ENCODE assay signal across 8 cellular contexts in the genomic region with DNA sequence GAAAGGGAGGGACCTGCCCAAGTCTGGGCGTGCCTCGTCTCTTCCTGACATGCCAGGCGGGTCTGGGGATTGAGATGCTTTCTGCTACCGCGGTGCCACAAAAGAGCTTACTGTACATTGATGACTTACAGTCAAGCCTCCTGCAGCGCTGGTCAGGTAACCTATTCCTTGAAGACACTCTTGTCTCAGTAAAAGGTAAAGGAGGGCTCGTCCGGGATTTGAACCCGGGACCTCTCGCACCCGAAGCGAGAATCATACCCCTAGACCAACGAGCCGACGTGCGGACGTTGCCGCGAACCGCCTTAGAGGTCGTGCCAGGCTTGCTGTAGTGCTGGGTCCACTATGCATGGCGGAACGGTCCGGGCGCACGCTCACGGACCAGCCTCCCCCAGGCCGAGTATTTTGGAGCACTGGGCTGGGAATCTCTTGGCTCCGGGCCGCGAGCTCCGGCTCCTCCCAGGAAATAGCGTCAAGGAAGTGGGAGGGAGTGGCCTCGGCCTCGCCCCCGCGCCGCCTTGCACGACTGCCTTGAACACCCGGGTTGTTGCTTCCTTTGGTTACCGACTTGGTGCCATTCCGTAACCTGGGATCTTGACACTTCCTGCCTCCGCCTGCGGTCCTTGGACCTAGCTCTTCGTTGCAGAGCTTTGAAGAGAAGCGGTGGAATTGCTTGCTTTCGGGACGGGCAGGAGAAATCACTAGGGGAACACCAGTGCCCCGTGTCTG. TPM values are rescaled to one million over a fixed set of nuclear protein-coding genes. Genes with fewer than 3 reads are reported as not detected.
DNase-seq lines count a peak whose midpoint lies in the region; ATAC-seq and TF ChIP-seq lines count a peak whose summit lies in the region.

No MANE protein-coding gene starts in this region.

- TF ChIP-seq POLR2A in GM18951 (IDR thresholded peaks at IDR 0.05; ENCODE audit: extremely low read depth, insufficient read depth, insufficient read length), result peak; percentile 76

- no peaks in the 10 kb centered on the region for H3K36me3 ChIP-seq in colonic mucosa

- ATAC-seq in HG03280 (IDR thresholded peaks at IDR 0.05; ENCODE audit: unreplicated experiment) (peak; percentile 36), left lobe of liver (peak; percentile 75)

- TF ChIP-seq CTCF in AG09309 (IDR thresholded peaks at IDR 0.05; ENCODE audit: control insufficient read depth, insufficient read depth, low read depth, low read length, missing control alignments) (no peak), colonic mucosa (IDR thresholded peaks at IDR 0.05) (no peak)

- DNase-seq in AG09309 (ENCODE audit: low read depth) (peak; percentile 77), NCI-H460 (ENCODE audit: extremely low read depth, low read depth) (peak; percentile 96), colonic mucosa (peak; percentile 93), left lobe of liver (ENCODE audit: low spot score) (peak; percentile 96)
- peak; percentile 95 for DNase-seq in activated CD4-positive, alpha-beta T cell treated with anti-CD3 and anti-CD28 coated beads for 48 hours
- DNase-seq in stimulated activated CD4-positive, alpha-beta T cell treated with anti-CD3 and anti-CD28 coated beads, Interleukin-1b, Interleukin-23, amount 100 ng/mL, for 48 hours, result peak; percentile 92

- peaks cover 10% of the 10 kb centered on the region for H3K4me1 ChIP-seq in colonic mucosa

- H3K4me3 ChIP-seq in AG09309 (ENCODE audit: control insufficient read depth, low read depth, low read length) (peak overlapping the region; percentile 72), colonic mucosa (peak overlapping the region; percentile 51)

- intact Hi-C loops in colonic mucosa (cut with DNase I), result loop anchor here (2.0 kb wide), 1 partner anchor 36 kb away; no protein-coding TSS in a partner anchor

- peak overlapping the region; percentile 85 to 99 for H3K9ac ChIP-seq in colonic mucosa (ENCODE audit: low read depth in 2 of 2, low read length in 2 of 2)

- no peaks in the 10 kb centered on the region for H3K9me3 ChIP-seq in colonic mucosa

- in situ Hi-C loops in GM18951 (cut with MboI; ENCODE audit: low sequenced_read_pairs, unreplicated experiment), result no loop called here

- peak overlapping the region; percentile 91 for H3K27ac ChIP-seq in colonic mucosa

- no peaks in the 10 kb centered on the region for H3K27me3 ChIP-seq in colonic mucosa

RNA-seq across cellular contexts. Expression of a gene that starts 12.4 kb away (rescaled TPM):
- total RNA-seq in NCI-H460 (2014; rRNA removed; shearing (Covaris generic)), result 64.1 and 69.2 TPM in 2 replicates
- polyA plus RNA-seq in NCI-H460 (2014; cell fraction: nucleus; rRNA removed), result 173 and 244 TPM in 2 replicates
- total RNA-seq in colonic mucosa, result 10 to 100 TPM; 18.6 to 86.4 TPM
- total RNA-seq in left lobe of liver, result 0.68 TPM

RNA-seq across cellular contexts. Expression of a gene that starts 25.1 kb away (rescaled TPM):
- 14.2 and 16.2 TPM in 2 replicates for total RNA-seq in NCI-H460 (2014; rRNA removed; shearing (Covaris generic))
- polyA plus RNA-seq in NCI-H460 (2014; cell fraction: nucleus; rRNA removed), result 8.6 and 9.1 TPM in 2 replicates
- total RNA-seq in colonic mucosa (10 to 100 TPM; 30.5 to 42.3 TPM), left lobe of liver (18.1 TPM)

RNA-seq across cellular contexts. Expression of a gene that starts 26.3 kb away (rescaled TPM):
- total RNA-seq in NCI-H460 (2014; rRNA removed; shearing (Covaris generic)), result 54.7 and 57.4 TPM in 2 replicates
- 212 and 217 TPM in 2 replicates for polyA plus RNA-seq in NCI-H460 (2014; cell fraction: nucleus; rRNA removed)
- total RNA-seq in colonic mucosa, result 10 to 100 TPM; 13.6 to 61.7 TPM
- 18.9 TPM for total RNA-seq in left lobe of liver

RNA-seq across cellular contexts. Expression of a gene that starts 32.8 kb away (rescaled TPM):
- 4.0 and 5.5 TPM in 2 replicates for total RNA-seq in NCI-H460 (2014; rRNA removed; shearing (Covaris generic))
- polyA plus RNA-seq in NCI-H460 (2014; cell fraction: nucleus; rRNA removed), result 5.7 and 9.9 TPM in 2 replicates
- total RNA-seq in colonic mucosa (10 to 100 TPM; 11.7 to 12.4 TPM), left lobe of liver (4.5 TPM)

RNA-seq across cellular contexts. Expression of a gene that starts 46.6 kb away (rescaled TPM):
- 26.6 and 27.9 TPM in 2 replicates for total RNA-seq in NCI-H460 (2014; rRNA removed; shearing (Covaris generic))
- 40.3 and 47.0 TPM in 2 replicates for polyA plus RNA-seq in NCI-H460 (2014; cell fraction: nucleus; rRNA removed)
- total RNA-seq in colonic mucosa (10 to 100 TPM; 13.2 to 17.0 TPM), left lobe of liver (3.6 TPM)

Comparison
In these comparisons a context has a peak if more than half of its experiments do, and no peak if none do; other contexts are left out.
1. Peak in every context shown above with its lines: DNase-seq, ATAC-seq, H3K4me3 ChIP-seq and H3K27ac ChIP-seq.
2. RNA of a gene that starts 12.4 kb away (total RNA-seq): 18.6 to 86.4 TPM in colonic mucosa and 64.1 to 69.2 TPM in NCI-H460; 0.68 TPM in left lobe of liver (single experiment); every median in the first group is over 10 times any median in the second.